Comparison of ENCODE assay signal across 8 cellular contexts in the genomic region with DNA sequence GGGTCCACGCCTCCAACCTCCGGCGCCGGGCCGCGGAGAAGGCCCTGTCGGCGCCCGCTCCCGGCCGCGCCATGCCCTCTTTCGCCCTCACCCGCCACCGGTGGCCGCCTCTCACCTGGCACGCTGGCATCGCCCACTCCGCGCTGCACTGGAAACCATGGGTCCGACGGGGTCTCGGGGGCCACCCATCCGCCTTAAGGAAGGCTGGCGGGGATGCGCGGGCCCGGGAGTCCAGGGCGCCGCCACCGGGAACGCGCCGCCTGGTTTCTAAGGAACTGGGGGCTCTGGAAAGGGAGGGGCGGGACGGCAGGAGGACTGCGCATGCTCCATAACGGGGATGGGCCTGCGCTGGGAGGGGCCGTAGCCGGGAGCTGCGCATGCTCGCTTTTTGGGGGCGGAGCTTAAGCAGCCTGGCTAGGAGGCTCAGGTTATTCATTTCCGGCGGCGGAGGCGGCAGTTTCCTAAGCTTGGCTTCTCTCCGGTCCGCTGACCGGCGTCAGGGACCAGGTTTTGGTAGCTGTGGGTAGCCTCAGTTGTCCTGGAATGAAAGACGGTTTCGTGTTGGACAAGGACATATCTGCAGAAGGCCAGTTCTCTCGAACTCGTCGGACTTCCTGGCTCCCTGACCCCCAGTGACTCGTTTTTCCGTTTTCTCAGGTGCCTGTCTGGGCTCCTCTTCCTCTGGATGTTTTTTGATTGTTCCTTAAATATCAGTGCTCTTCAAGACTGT.
DNase-seq lines count a peak whose midpoint lies in the region; ATAC-seq and TF ChIP-seq lines count a peak whose summit lies in the region.

A gene with protein sequence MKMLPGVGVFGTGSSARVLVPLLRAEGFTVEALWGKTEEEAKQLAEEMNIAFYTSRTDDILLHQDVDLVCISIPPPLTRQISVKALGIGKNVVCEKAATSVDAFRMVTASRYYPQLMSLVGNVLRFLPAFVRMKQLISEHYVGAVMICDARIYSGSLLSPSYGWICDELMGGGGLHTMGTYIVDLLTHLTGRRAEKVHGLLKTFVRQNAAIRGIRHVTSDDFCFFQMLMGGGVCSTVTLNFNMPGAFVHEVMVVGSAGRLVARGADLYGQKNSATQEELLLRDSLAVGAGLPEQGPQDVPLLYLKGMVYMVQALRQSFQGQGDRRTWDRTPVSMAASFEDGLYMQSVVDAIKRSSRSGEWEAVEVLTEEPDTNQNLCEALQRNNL (minus strand): TSS at position 269 of the 730 bp plus-strand sequence. CDS start 33,601 bp downstream, outside the sequence.

- peak within 1 kb of the TSS; percentile 93 for H3K27ac Mint-ChIP-seq in central memory CD8-positive, alpha-beta T cell (ENCODE audit: low read depth)

- H3K9me3 Mint-ChIP-seq in central memory CD8-positive, alpha-beta T cell: no peaks in the 10 kb centered on the region

- TF ChIP-seq POLR2A in GM18951 (IDR thresholded peaks at IDR 0.05; ENCODE audit: extremely low read depth, insufficient read depth, insufficient read length): peak; percentile 96

- ATAC-seq in HG03280 (IDR thresholded peaks at IDR 0.05; ENCODE audit: unreplicated experiment): peak; percentile 92
- peak; percentile 93 for ATAC-seq in central memory CD8-positive, alpha-beta T cell (replicated peaks; ENCODE audit: extremely low read depth, poor library complexity, severe bottlenecking)

- in situ Hi-C loops in GM18951 (cut with MboI; ENCODE audit: low sequenced_read_pairs, unreplicated experiment): no loop called here

- peaks cover 36% of the 10 kb centered on the region for H3K4me1 Mint-ChIP-seq in central memory CD8-positive, alpha-beta T cell

- no peaks in the 10 kb centered on the region for H3K27me3 Mint-ChIP-seq in central memory CD8-positive, alpha-beta T cell

- H3K36me3 Mint-ChIP-seq in central memory CD8-positive, alpha-beta T cell (ENCODE audit: insufficient read depth): peaks cover 18% of the 10 kb centered on the region

- H3K4me3 Mint-ChIP-seq in central memory CD8-positive, alpha-beta T cell: peak within 1 kb of the TSS; percentile 86

- DNase-seq in AG08396 (ENCODE audit: low spot score) (peak; percentile 100), NCI-H345 treated with DMSO at 0.1 percent for 48 hours (lab: John Stamatoyannopoulos, UW; ENCODE audit: unreplicated experiment) (peak; percentile 80), islet precursor cell (peak; percentile 96)
- peak; percentile 93 for DNase-seq in activated CD4-positive, CD25-positive, alpha-beta regulatory T cell treated with anti-CD3 and anti-CD28 coated beads, Interleukin-2, amount 50 U/mL, for 16 hours (ENCODE audit: low read depth, low spot score)
- peak; percentile 94 to 99 for DNase-seq in central memory CD8-positive, alpha-beta T cell (ENCODE audit: low spot score in 2 of 2)
- DNase-seq in stimulated activated CD4-positive, alpha-beta T cell treated with anti-CD3 and anti-CD28 coated beads, Interleukin-12 subunit alpha, Interleukin-12 subunit beta, amount 100 ng/mL, for 48 hours (ENCODE audit: low read depth in 2 of 3, low spot score in 1 of 3): peak; percentile 95 to 99 (median 98)

Comparison
In these comparisons a context has a peak if more than half of its experiments do, and no peak if none do; other contexts are left out.
1. Peak in every context shown above with its lines: DNase-seq and ATAC-seq.